ENCODE assay signal across 12 cellular contexts in genomic region chr5:19531374-19531952, GRCh38.
DNase-seq lines count a peak whose midpoint lies in the region; TF ChIP-seq lines count a peak whose summit lies in the region.
"Had no signal": no experiment of that assay in that cellular context is flagged by ENCODE, and none has a peak within 500 bp of the region (broad histone marks: within the 10 kb centered on the region; RNA-seq: fewer than 3 reads in every experiment).

No MANE protein-coding gene starts in this region.

- no peak overlapping the region for H3K9ac ChIP-seq in Karpas-422 (ENCODE audit: low read length)

- H3K27me3 ChIP-seq in Karpas-422 (ENCODE audit: low read length) (no peaks in the 10 kb centered on the region), BE2C (no peaks in the 10 kb centered on the region)

- H3K4me2 ChIP-seq in Karpas-422 (ENCODE audit: low read depth, low read length, poor library complexity, severe bottlenecking): no peak overlapping the region

- DNase-seq in A172 (ENCODE audit: low spot score) (peak; percentile 74), HCEC 1CT (peak; percentile 77), NCI-H774 (lab: John Stamatoyannopoulos, UW) (peak; percentile 64), epithelial cell of prostate (ENCODE audit: low read depth, low spot score) (peak; percentile 96), GM13976 (ENCODE audit: low spot score) (no peak), Karpas-422 (no peak), BE2C (no peak), OCI-M1 (lab: John Stamatoyannopoulos, UW) (no peak)
- DNase-seq: activated naive CD8-positive, alpha-beta T cell treated with anti-CD3 and anti-CD28 coated beads, Interleukin-2, amount 10 ng/mL, durations not matched to agents 7 days and 5 days; NCI-H187; stimulated activated CD4-positive, alpha-beta T cell treated with anti-CD3 and anti-CD28 coated beads, Interleukin-2, amount 100 ng/mL, for 48 hours had no signal

- H4K20me1 ChIP-seq in Karpas-422 (ENCODE audit: insufficient read depth, low read depth, low read length): no peaks in the 10 kb centered on the region

- H3K27ac ChIP-seq in epithelial cell of prostate (peak overlapping the region; percentile 92), Karpas-422 (ENCODE audit: low read length) (no peak overlapping the region)
- H3K27ac ChIP-seq: coronary artery had no signal

- no peaks in the 10 kb centered on the region for H3K9me2 ChIP-seq in Karpas-422 (replicated peaks; ENCODE audit: insufficient read depth, low read length)

- H3K4me1 ChIP-seq in Karpas-422 (ENCODE audit: low read length) (no peaks in the 10 kb centered on the region), BE2C (no peaks in the 10 kb centered on the region)

- H3K9me3 ChIP-seq in Karpas-422 (ENCODE audit: low read length) (peaks cover 4% of the 10 kb centered on the region; the same call in 1 of the 2 replicates), BE2C (no peaks in the 10 kb centered on the region)

- no peak overlapping the region for H2AFZ ChIP-seq in Karpas-422 (ENCODE audit: low read length)

- no peaks in the 10 kb centered on the region for H3K79me2 ChIP-seq in Karpas-422 (ENCODE audit: low read length)

- in situ Hi-C loops in GM13976 (cut with MboI; ENCODE audit: low sequenced_read_pairs, unreplicated experiment): no loop called here

- no peaks in the 10 kb centered on the region for H3K36me3 ChIP-seq in Karpas-422 (ENCODE audit: insufficient read depth, low read length)
- no peaks in the 10 kb centered on the region for H3K36me3 ChIP-seq in BE2C

- TF ChIP-seq CTCF in GM13976 (IDR thresholded peaks at IDR 0.05; ENCODE audit: borderline replicate concordance, control extremely low read depth, extremely low read depth, insufficient read depth, missing control alignments) (no peak), BE2C (IDR thresholded peaks at IDR 0.05; ENCODE audit: low read depth, low read length) (no peak)

- H3K4me3 ChIP-seq in Karpas-422 (ENCODE audit: low read length): no peak overlapping the region
- no peak overlapping the region for H3K4me3 ChIP-seq in BE2C (ENCODE audit: low read depth, low read length)
- H3K4me3 ChIP-seq: coronary artery had no signal

Comparison
In these comparisons a context has a peak if more than half of its experiments do, and no peak if none do; other contexts are left out.
1. DNase-seq: peak in A172 (single experiment), HCEC 1CT (single experiment), NCI-H774 (single experiment) and epithelial cell of prostate (single experiment); none in GM13976 (single experiment), Karpas-422 (single experiment), BE2C (single experiment) and OCI-M1 (single experiment).